Comparison of ENCODE assay signal across 7 cellular contexts in genomic region chr5:86572825-86573224, GRCh38.
"Had no signal": no experiment of that assay in that cellular context is flagged by ENCODE, and none has a peak within 500 bp of the region (broad histone marks: within the 10 kb centered on the region; RNA-seq: fewer than 3 reads in every experiment).

No MANE protein-coding gene starts in this region.

- H3K4me2 ChIP-seq: KMS-11 had no signal

- DNase-seq: IMR-90, KBM-7, KG1 had no signal

- H3K27ac ChIP-seq: HL-60, KMS-11 had no signal

- H3K9ac ChIP-seq: KMS-11 had no signal

- ATAC-seq: HepG2 had no signal

- FAIRE-seq: HepG2, HTR-8/SVneo had no signal
